In the genomic region with DNA sequence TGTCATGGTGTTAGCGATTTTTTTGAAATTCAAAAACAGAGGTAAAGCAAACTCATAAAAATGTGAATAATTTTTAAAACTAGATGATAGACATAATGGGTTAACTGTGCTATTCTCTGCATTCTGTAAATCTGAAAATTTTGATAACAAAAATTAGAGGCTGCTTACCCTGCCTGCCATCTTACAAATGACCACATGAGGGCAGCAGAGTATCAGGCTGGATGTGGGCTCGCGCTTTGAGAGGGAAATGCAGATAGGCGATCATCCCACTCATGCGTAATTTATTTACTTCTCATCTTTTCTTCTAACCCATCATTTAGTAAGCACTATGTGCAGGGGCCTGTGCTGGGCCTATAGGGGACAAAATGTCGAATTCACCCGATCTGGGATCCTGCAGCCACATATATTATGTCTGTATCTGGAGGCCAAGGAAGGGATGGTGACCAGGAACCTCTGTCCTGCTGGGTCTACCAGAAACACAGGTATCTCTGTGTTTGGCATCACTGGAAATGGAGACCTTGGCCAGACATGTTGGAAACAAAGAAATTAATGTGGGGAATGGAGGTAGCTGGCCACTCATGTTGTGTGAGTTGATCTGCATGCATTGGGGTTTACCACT, we compare ENCODE assay signal across 9 cellular contexts. TPM values are rescaled to one million over a fixed set of nuclear protein-coding genes. Genes with fewer than 3 reads are reported as not detected.
A peak's percentile ranks its signal among the peaks of the same experiment; 100 is the strongest.
DNase-seq lines count a peak whose midpoint lies in the region; ATAC-seq and TF ChIP-seq lines count a peak whose summit lies in the region.
"Had no signal": no experiment of that assay in that cellular context is flagged by ENCODE, and none has a peak within 500 bp of the region (broad histone marks: within the 10 kb centered on the region; RNA-seq: fewer than 3 reads in every experiment).

No MANE protein-coding gene starts in this region.

- TF ChIP-seq EP300 in sigmoid colon (IDR thresholded peaks at IDR 0.05), result no peak

- TF ChIP-seq CTCF in heart left ventricle (IDR thresholded peaks at IDR 0.05) (peak; percentile 94 to 100 (median 99)), sigmoid colon (IDR thresholded peaks at IDR 0.05) (peak; percentile 87 to 97 (median 96))

- peaks cover 0 to 6% (median 0%) of the 10 kb centered on the region in 9 donors for H3K27me3 ChIP-seq in heart left ventricle
- H3K27me3 ChIP-seq in sigmoid colon, result peaks cover 0 to 9% (median 0%) of the 10 kb centered on the region in 3 donors

- TF ChIP-seq POLR2A in heart left ventricle (IDR thresholded peaks at IDR 0.05) (no peak), sigmoid colon (IDR thresholded peaks at IDR 0.05) (no peak)

- peak; percentile 3 for DNase-seq in NK-92 treated with Interleukin-12 subunit alpha and Interleukin-12 subunit beta, amount 100 ng/mL, for 24 hours (lab: John Stamatoyannopoulos, UW)
- DNase-seq in NK-92 (lab: John Stamatoyannopoulos, UW; ENCODE audit: unreplicated experiment) (no peak), KBM-7 (peak; percentile 73), heart left ventricle (peak in 3 of 5 donors; percentile 43 to 56 (median 54)), sigmoid colon (no peak), HPDE6-E6E7 (ENCODE audit: extremely low spot score) (no peak)
- peak; percentile 58 for DNase-seq in activated naive CD8-positive, alpha-beta T cell treated with anti-CD3 and anti-CD28 coated beads for 36 hours

- H3K27ac ChIP-seq in heart left ventricle, result no peak overlapping the region
- no peak overlapping the region for H3K27ac ChIP-seq in sigmoid colon
- H3K27ac ChIP-seq: skin epidermis had no signal

- WGBS in heart left ventricle, 4 donors, result 1 to 4% (median 2%) methylated on average over 7 of the region's 7 CpGs
- 2 to 3% methylated on average over 7 of the region's 7 CpGs for WGBS in sigmoid colon, 2 donors

- H3K27ac Mint-ChIP-seq in activated naive CD8-positive, alpha-beta T cell treated with anti-CD3 and anti-CD28 coated beads for 36 hours, result no peak overlapping the region

- H3K27me3 Mint-ChIP-seq in activated naive CD8-positive, alpha-beta T cell treated with anti-CD3 and anti-CD28 coated beads for 36 hours, result peaks cover 9% of the 10 kb centered on the region

- no peaks in the 10 kb centered on the region for H3K36me3 ChIP-seq in heart left ventricle
- H3K36me3 ChIP-seq in sigmoid colon, result no peaks in the 10 kb centered on the region

- peaks cover 3% of the 10 kb centered on the region for H3K4me1 Mint-ChIP-seq in activated naive CD8-positive, alpha-beta T cell treated with anti-CD3 and anti-CD28 coated beads for 36 hours

- H3K4me3 Mint-ChIP-seq in activated naive CD8-positive, alpha-beta T cell treated with anti-CD3 and anti-CD28 coated beads for 36 hours, result no peak overlapping the region

- no peaks in the 10 kb centered on the region for H3K36me3 Mint-ChIP-seq in activated naive CD8-positive, alpha-beta T cell treated with anti-CD3 and anti-CD28 coated beads for 36 hours

- in situ Hi-C loops in KBM-7 (cut with MboI; ENCODE audit: low pct_unique_long_range_greater_than_20kb, low sequenced_read_pairs), result loop anchor here (10.0 kb wide), 1 partner anchor 334 kb away; no protein-coding TSS in a partner anchor

- H3K4me3 ChIP-seq in heart left ventricle, result no peak overlapping the region
- no peak overlapping the region for H3K4me3 ChIP-seq in sigmoid colon
- H3K4me3 ChIP-seq: skin epidermis had no signal

- H3K9me3 ChIP-seq in heart left ventricle (no peaks in the 10 kb centered on the region), sigmoid colon (no peaks in the 10 kb centered on the region)

- H3K4me1 ChIP-seq in heart left ventricle (peaks cover 0 to 3% (median 0%) of the 10 kb centered on the region in 12 donors), sigmoid colon (peaks cover 0 to 3% (median 0%) of the 10 kb centered on the region in 4 donors)

- peak; percentile 87 for ATAC-seq in SK-N-SH treated with all-trans-retinoic acid at 6 μM for 48 hours
- ATAC-seq in heart left ventricle, result peak; percentile 5 to 70 (median 64)

- H3K9me3 Mint-ChIP-seq in activated naive CD8-positive, alpha-beta T cell treated with anti-CD3 and anti-CD28 coated beads for 36 hours, result no peaks in the 10 kb centered on the region

- intact Hi-C loops in heart left ventricle (cut with DNase I) (loop anchor here (1.0 to 5.0 kb wide), 4 partner anchors 96 to 332 kb away; no protein-coding TSS in a partner anchor), sigmoid colon (cut with DNase I) (loop anchor here (1.0 kb wide), 2 partner anchors 96 to 331 kb away; no protein-coding TSS in a partner anchor)

TF ChIP-seq in SK-N-SH treated with all-trans-retinoic acid at 6 μM for 48 hours, 23 proteins besides CTCF, POLR2A, EP300 and RAD21:
- no peak for TF ChIP-seq ARNTL (CRISPR knock-in tag; IDR thresholded peaks at IDR 0.05; ENCODE audit: borderline replicate concordance, low read depth)
- no peak for TF ChIP-seq BACH2 (CRISPR knock-in tag; IDR thresholded peaks at IDR 0.05; ENCODE audit: borderline replicate concordance)
- TF ChIP-seq GLIS3 (CRISPR knock-in tag; IDR thresholded peaks at IDR 0.05), result no peak

RNA-seq across cellular contexts. Expression of gene RAD18, which starts 7.8 kb away (rescaled TPM):
- total RNA-seq in activated naive CD8-positive, alpha-beta T cell treated with anti-CD3 and anti-CD28 coated beads for 36 hours, result 10 to 100 TPM; 54.6 to 60.5 TPM
- 1 to 10 TPM; 1.4 to 6.1 (median 2.9) TPM for total RNA-seq in heart left ventricle
- 1 to 10 TPM in 1 of 2 donors, under 1 TPM in 1; 0.76 to 2.2 TPM for polyA plus RNA-seq in heart left ventricle
- total RNA-seq in sigmoid colon, result 10 to 100 TPM in 1 of 4 donors, 1 to 10 TPM in 3; 6.4 to 25.8 (median 8.2) TPM
- polyA plus RNA-seq in sigmoid colon, result 1 to 10 TPM; 3.5 to 5.8 (median 4.8) TPM

Comparison
In these comparisons a context has a peak if more than half of its experiments do, and no peak if none do; other contexts are left out.
1. DNase-seq: peak in NK-92 treated with Interleukin-12 subunit alpha and Interleukin-12 subunit beta, amount 100 ng/mL, for 24 hours (single experiment), KBM-7 (single experiment), activated naive CD8-positive, alpha-beta T cell treated with anti-CD3 and anti-CD28 coated beads for 36 hours (single experiment) and heart left ventricle (3 of 5); none in NK-92 (single experiment), sigmoid colon (single experiment) and HPDE6-E6E7 (single experiment).